Comparison of ENCODE assay signal across 17 cellular contexts in genomic region chr5:128021411-128021810, GRCh38.
DNase-seq lines count a peak whose midpoint lies in the region; ATAC-seq, FAIRE-seq and TF ChIP-seq lines count a peak whose summit lies in the region.
"Had no signal": no experiment of that assay in that cellular context is flagged by ENCODE, and none has a peak within 500 bp of the region (broad histone marks: within the 10 kb centered on the region; RNA-seq: fewer than 3 reads in every experiment).

No MANE protein-coding gene starts in this region.

- POLR2A ChIA-PET in PC-3 (lab: Charles Lee; ENCODE audit: unreplicated experiment) = no interaction called here

- no peak overlapping the region for H2AFZ ChIP-seq in PC-3 (ENCODE audit: low read length)

- H3K36me3 ChIP-seq in PC-3 (ENCODE audit: low read depth, low read length) (no peaks in the 10 kb centered on the region), stomach (peaks cover 0 to 8% (median 3%) of the 10 kb centered on the region in 4 donors)

- H3K4me3 ChIP-seq in PC-3 (ENCODE audit: low read length) = no peak overlapping the region
- no peak overlapping the region for H3K4me3 ChIP-seq in stomach
- H3K4me3 ChIP-seq: GM12878 had no signal

- CTCF ChIA-PET in PC-3 (lab: Charles Lee) = no interaction called here

- intact Hi-C loops in PC-3 (cut with micrococcal nuclease) (loop anchor here (5.0 kb wide), 1 partner anchor 64 kb away; no protein-coding TSS in a partner anchor), stomach (cut with DNase I; ENCODE audit: low total_unique reads) (no loop called here)

- WGBS in stomach, 5 donors = 85 to 98% (median 98%) methylated on average over 1 of the region's 1 CpG

- ATAC-seq in PC-3 (peak; percentile 70), HG03139 (IDR thresholded peaks at IDR 0.05; ENCODE audit: unreplicated experiment) (no peak), GM21390 (IDR thresholded peaks at IDR 0.05; ENCODE audit: unreplicated experiment) (no peak)
- ATAC-seq: CD8-positive, alpha-beta T cell; GM12878 had no signal

- H3K27ac ChIP-seq in PC-3 (ENCODE audit: low read length) = no peak overlapping the region
- no peak overlapping the region for H3K27ac ChIP-seq in stomach
- H3K27ac ChIP-seq: 22Rv1, HL-60 had no signal

- TF ChIP-seq CTCF in PC-3 (conservative IDR thresholded peaks at IDR 0.05; ENCODE audit: low read depth, low read length) (no peak), stomach (IDR thresholded peaks at IDR 0.05) (no peak)

- H3K27me3 ChIP-seq in PC-3 (ENCODE audit: low read length) (no peaks in the 10 kb centered on the region), stomach (no peaks in the 10 kb centered on the region)

- no peaks in the 10 kb centered on the region for H3K9me3 ChIP-seq in PC-3 (ENCODE audit: low read length)
- H3K9me3 ChIP-seq in stomach = no peaks in the 10 kb centered on the region
- H3K9me3 ChIP-seq: Caco-2 had no signal

- H3K9ac ChIP-seq in PC-3 (ENCODE audit: low read length) = no peak overlapping the region

- TF ChIP-seq EP300 in stomach (IDR thresholded peaks at IDR 0.05) = no peak

- peak; percentile 53 for DNase-seq in EH (ENCODE audit: low read depth)
- no peak for DNase-seq in PC-3
- DNase-seq in frontal cortex (ENCODE audit: low spot score in 2 of 2) = no peak
- DNase-seq in T-helper 9 cell = no peak
- DNase-seq in stomach = no peak
- DNase-seq: Caco-2; CD8-positive, alpha-beta T cell; DND-41; GOT3; H9 had no signal

- H4K20me1 ChIP-seq in PC-3 (ENCODE audit: low read length) = no peaks in the 10 kb centered on the region

- H3F3A ChIP-seq in PC-3 (ENCODE audit: low read length, unreplicated experiment) = no peaks in the 10 kb centered on the region

- no peak for TF ChIP-seq POLR2A in stomach (IDR thresholded peaks at IDR 0.05)

- H3K79me2 ChIP-seq in PC-3 (ENCODE audit: low read length) = no peaks in the 10 kb centered on the region

- H3K4me1 ChIP-seq in PC-3 (ENCODE audit: insufficient read depth, low read length) (no peaks in the 10 kb centered on the region), stomach (peaks cover 0 to 7% (median 0%) of the 10 kb centered on the region in 4 donors)

- FAIRE-seq in endometrium (lab: Jason Lieb, UNC) (peak; percentile 96), frontal cortex (lab: Jason Lieb, UNC) (peak; percentile 48)
- FAIRE-seq: GM12878, GM18507 had no signal

- no TSS peak for BruUV-seq in PC-3 (replicated peaks; lab: Mats Ljungman, UMichigan)

- no peaks in the 10 kb centered on the region for H3K9me2 ChIP-seq in PC-3 (replicated peaks; ENCODE audit: low read length)

- H3K4me2 ChIP-seq in PC-3 (ENCODE audit: low read length) = no peak overlapping the region
